ENCODE assay signal across 31 cellular contexts in genomic region chr9:80070071-80070742, GRCh38.
"Had no signal": no experiment of that assay in that cellular context is flagged by ENCODE, and none has a peak within 500 bp of the region (broad histone marks: within the 10 kb centered on the region; RNA-seq: fewer than 3 reads in every experiment).

No MANE protein-coding gene starts in this region.

- FAIRE-seq: astrocyte, pancreas, small intestine, TTC549 had no signal

- ATAC-seq: esophagus mucosa; heart right ventricle; naive thymus-derived CD4-positive, alpha-beta T cell; pancreas; psoas muscle; stimulated activated effector memory CD8-positive, alpha-beta T cell treated with anti-CD3 and anti-CD28 coated beads, Interleukin-12 subunit alpha, Interleukin-12 subunit beta, amount 100 ng/mL, for 72 hours had no signal

- DNase-seq: activated CD4-positive, alpha-beta memory T cell treated with anti-CD3 and anti-CD28 coated beads for 36 hours; activated CD4-positive, alpha-beta T cell treated with anti-CD3 and anti-CD28 coated beads, Interleukin-2, amount 10 ng/mL, durations not matched to agents 24 days and 14 days; activated CD4-positive, CD25-positive, alpha-beta regulatory T cell treated with anti-CD3 and anti-CD28 coated beads, Interleukin-2, amount 50 U/mL, for 72 hours; activated CD8-positive, alpha-beta memory T cell treated with anti-CD3 and anti-CD28 coated beads, Interleukin-2, amount 50 U/mL, for 4 hours; activated gamma-delta T cell; activated naive CD4-positive, alpha-beta T cell treated with anti-CD3 and anti-CD28 coated beads, Interleukin-2, amount 10 ng/mL, durations not matched to agents 7 days and 5 days; activated naive CD8-positive, alpha-beta T cell treated with anti-CD3 and anti-CD28 coated beads, Interleukin-2, amount 10 ng/mL, durations not matched to agents 7 days and 5 days; activated T-cell treated with anti-CD3 and anti-CD28 coated beads, Interleukin-2, amount 50 U/mL, for 24 hours; brain microvascular endothelial cell; cortex of kidney; endodermal cell; foreskin fibroblast; heart right ventricle; kidney glomerular epithelial cell; left ventricle myocardium inferior; naive thymus-derived CD4-positive, alpha-beta T cell; nucleus accumbens; pancreas; psoas muscle; sigmoid colon; small intestine; stimulated activated CD4-positive, alpha-beta T cell treated with anti-CD3 and anti-CD28 coated beads, Interleukin-4, amount 100 ng/mL, for 24 hours; stomach; T-helper 9 cell; thyroid gland; upper lobe of left lung; WERI-Rb-1 had no signal
